ENCODE assay signal across 14 cellular contexts in the genomic region with DNA sequence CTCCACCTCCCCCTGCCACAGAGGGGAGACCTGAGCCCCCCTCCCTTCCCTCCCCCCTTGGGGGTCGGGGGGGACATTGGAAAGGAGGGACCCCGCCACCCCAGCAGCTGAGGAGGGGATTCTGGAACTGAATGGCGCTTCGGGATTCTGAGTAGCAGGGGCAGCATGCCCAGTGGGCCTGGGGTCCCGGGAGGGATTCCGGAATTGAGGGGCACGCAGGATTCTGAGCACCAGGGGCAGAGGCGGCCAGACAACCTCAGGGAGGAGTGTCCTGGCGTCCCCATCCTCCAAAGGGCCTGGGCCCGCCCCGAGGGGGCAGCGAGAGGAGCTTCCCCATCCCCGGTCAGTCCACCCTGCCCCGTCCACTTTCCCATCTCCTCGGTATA. TPM values are rescaled to one million over a fixed set of nuclear protein-coding genes. Genes with fewer than 3 reads are reported as not detected.
A peak's percentile ranks its signal among the peaks of the same experiment; 100 is the strongest.
DNase-seq lines count a peak whose midpoint lies in the region; ATAC-seq, FAIRE-seq and TF ChIP-seq lines count a peak whose summit lies in the region.
"Had no signal": no experiment of that assay in that cellular context is flagged by ENCODE, and none has a peak within 500 bp of the region (broad histone marks: within the 10 kb centered on the region; RNA-seq: fewer than 3 reads in every experiment).

No MANE protein-coding gene starts in this region.

- CTCF ChIA-PET in MCF 10A (lab: Yijun Ruan, JAX) = interaction anchor here (0.6 to 3.9 kb wide), 17 partner anchors 9 to 1135 kb away, joined by 3 to 49 read pairs (median 4); partner anchors contain the start of gene TOMM40
- CTCF ChIA-PET in K562 (lab: Yijun Ruan, JAX; ENCODE audit: low intra/inter-chr PET ratio) = interaction anchor here (0.7 to 2.1 kb wide), 4 partner anchors 46 to 156 kb away, joined by 3 to 27 read pairs (median 5); partner anchors contain the start of gene CLPTM1

- peaks cover 7% of the 10 kb centered on the region for H3K4me1 Mint-ChIP-seq in MCF 10A (ENCODE audit: insufficient read depth, unreplicated experiment)
- peaks cover 10% of the 10 kb centered on the region for H3K4me1 Mint-ChIP-seq in activated T-cell treated with anti-CD3 and anti-CD28 coated beads, Interleukin-2, amount 50 U/mL, for 4 hours (ENCODE audit: low read depth)

- no peak for FAIRE-seq in K562 (lab: Jason Lieb, UNC)
- FAIRE-seq: D721Med had no signal

- no peaks in the 10 kb centered on the region for H3K9me3 ChIP-seq in breast epithelium
- H3K9me3 ChIP-seq in K562 (replicated peaks; ENCODE audit: control insufficient read depth, insufficient read depth, low read depth, low read length) = no peaks in the 10 kb centered on the region
- no peaks in the 10 kb centered on the region for H3K9me3 ChIP-seq in psoas muscle
- H3K9me3 ChIP-seq: MG63 had no signal

- ATAC-seq in K562 (no peak), psoas muscle (peak in 3 of 4 donors; percentile 9 to 22 (median 13)), GM19035 (IDR thresholded peaks at IDR 0.05; ENCODE audit: unreplicated experiment) (no peak)
- ATAC-seq in activated T-cell treated with anti-CD3 and anti-CD28 coated beads, Interleukin-2, amount 50 U/mL, for 4 hours = no peak

- TF ChIP-seq CTCF in MCF 10A (IDR thresholded peaks at IDR 0.05; ENCODE audit: unreplicated experiment) = no peak
- TF ChIP-seq CTCF in breast epithelium (IDR thresholded peaks at IDR 0.05) = no peak
- TF ChIP-seq CTCF in K562 (IDR thresholded peaks at IDR 0.05 in 2 of 3, conservative IDR thresholded peaks at IDR 0.05 in 1 of 3; ENCODE audit: insufficient read depth in 2 of 3, low read depth in 1 of 3, low read length in 3 of 3) = no peak
- TF ChIP-seq CTCF in psoas muscle (IDR thresholded peaks at IDR 0.05) = no peak

- no peak for TF ChIP-seq POLR2A in breast epithelium (IDR thresholded peaks at IDR 0.05)
- no peak for TF ChIP-seq POLR2A in K562 (conservative IDR thresholded peaks at IDR 0.05)

- 0 out of 2 replicates have a peak, but pooled peaks cover 3% of the 10 kb centered on the region for H4K20me1 ChIP-seq in K562 (replicated peaks; ENCODE audit: control insufficient read depth, insufficient read depth, low read length)

- BruUV-seq in MCF 10A (replicated peaks; lab: Mats Ljungman, UMichigan) (TSS peak; percentile 80), K562 (replicated peaks; lab: Mats Ljungman, UMichigan) (TSS peak; percentile 68)

- 0 out of 4 replicates have a peak overlapping the region, but pooled peaks of 1 of the 2 experiments have one; percentile 1 for H3K9ac ChIP-seq in K562 (ENCODE audit: insufficient read depth in 1 of 2, low read depth in 2 of 2, low read length in 2 of 2)
- H3K9ac ChIP-seq: GM23248, KMS-11 had no signal

- no peak overlapping the region for H2AFZ ChIP-seq in K562 (ENCODE audit: low read depth, low read length)
- H2AFZ ChIP-seq: GM23248 had no signal

- H3K27me3 Mint-ChIP-seq in MCF 10A (ENCODE audit: insufficient read depth, unreplicated experiment) = peaks cover 10% of the 10 kb centered on the region
- peaks cover 25% of the 10 kb centered on the region for H3K27me3 Mint-ChIP-seq in activated T-cell treated with anti-CD3 and anti-CD28 coated beads, Interleukin-2, amount 50 U/mL, for 4 hours (ENCODE audit: low read depth)

- TF ChIP-seq EP300 in K562 (IDR thresholded peaks at IDR 0.05; ENCODE audit: low read length) = no peak

- peaks cover 60% of the 10 kb centered on the region for H3K36me3 Mint-ChIP-seq in MCF 10A (ENCODE audit: insufficient read depth, unreplicated experiment)
- H3K36me3 Mint-ChIP-seq in activated T-cell treated with anti-CD3 and anti-CD28 coated beads, Interleukin-2, amount 50 U/mL, for 4 hours (ENCODE audit: insufficient read depth) = peaks cover 13% of the 10 kb centered on the region

- peaks cover under 1% of the 10 kb centered on the region; the same call in 2 of the 3 replicates for H3K79me2 ChIP-seq in K562 (ENCODE audit: control insufficient read depth, insufficient read depth, low read length)

- in situ Hi-C loops in K562 (cut with MboI) = no loop called here

- TF ChIP-seq RAD21 in K562 (CRISPR knock-in tag; conservative IDR thresholded peaks at IDR 0.05 in 1 of 2, IDR thresholded peaks at IDR 0.05 in 1 of 2) = no peak

- no peak overlapping the region for H3K4me2 ChIP-seq in K562 (ENCODE audit: insufficient read depth, low read length)

- H3K9me3 Mint-ChIP-seq in MCF 10A (ENCODE audit: unreplicated experiment) = no peaks in the 10 kb centered on the region
- H3K9me3 Mint-ChIP-seq in activated T-cell treated with anti-CD3 and anti-CD28 coated beads, Interleukin-2, amount 50 U/mL, for 4 hours = no peaks in the 10 kb centered on the region

- DNase-seq in MCF 10A (ENCODE audit: unreplicated experiment) (no peak), breast epithelium (ENCODE audit: low spot score in 2 of 2) (no peak), H7 (peak; percentile 48), K562 (ENCODE audit: extremely low read depth in 1 of 4, low spot score in 3 of 4) (no peak), psoas muscle (no peak), NOMO-1 (lab: John Stamatoyannopoulos, UW; ENCODE audit: unreplicated experiment in 2 of 2) (no peak)
- no peak for DNase-seq in activated T-cell treated with anti-CD3 and anti-CD28 coated beads, Interleukin-2, amount 50 U/mL, for 4 hours
- DNase-seq: NCI-H2107, SIG-M5 had no signal

- H3K27me3 ChIP-seq in breast epithelium = no peaks in the 10 kb centered on the region
- no peaks in the 10 kb centered on the region for H3K27me3 ChIP-seq in H7 (ENCODE audit: control insufficient read depth, insufficient read depth, low read length)
- no peaks in the 10 kb centered on the region for H3K27me3 ChIP-seq in K562 (ENCODE audit: control insufficient read depth in 2 of 2, insufficient read depth in 2 of 2, low read length in 2 of 2)
- H3K27me3 ChIP-seq in psoas muscle (ENCODE audit: insufficient read depth in 3 of 3, low read length in 2 of 3) = peaks cover 0 to 29% (median 16%) of the 10 kb centered on the region in 3 donors

- H3K4me1 ChIP-seq in breast epithelium (peaks cover 0 to 9% of the 10 kb centered on the region in 2 donors), K562 (replicated peaks in 1 of 2; ENCODE audit: control insufficient read depth in 2 of 2, insufficient read depth in 2 of 2, low read length in 2 of 2) (peaks cover 20 to 60% of the 10 kb centered on the region in 2 experiments; a peak in 4 of 5 replicates), psoas muscle (no peaks in the 10 kb centered on the region)

- WGBS in K562 (ENCODE audit: insufficient coverage, low coverage, missing lambda C conversion rate) = 73% methylated on average over 8 of the region's 15 CpGs
- 67 to 75% (median 68%) methylated on average over 14 to 15 of the region's 15 CpGs for WGBS in psoas muscle, 3 donors

- intact Hi-C loops in MCF 10A (cut with micrococcal nuclease) (loop anchor here (1.0 kb wide), 1 partner anchor 48 kb away; no protein-coding TSS in a partner anchor), breast epithelium (cut with DNase I; ENCODE audit: low total_unique reads) (no loop called here), K562 (cut with micrococcal nuclease) (loop anchor here (1.0 to 5.0 kb wide), 2 partner anchors 48 to 154 kb away; no protein-coding TSS in a partner anchor), psoas muscle (cut with DNase I) (loop anchor here (1.0 to 10.0 kb wide), 3 partner anchors 48 to 152 kb away; no protein-coding TSS in a partner anchor)

- no peak overlapping the region for H3K27ac Mint-ChIP-seq in MCF 10A (ENCODE audit: low read depth, unreplicated experiment)

- H3K27ac ChIP-seq in breast epithelium (no peak overlapping the region), K562 (ENCODE audit: extremely low read depth, low read depth, low read length) (no peak overlapping the region), psoas muscle (no peak overlapping the region)
- H3K27ac ChIP-seq: GM23248, KMS-11 had no signal

- POLR2A ChIA-PET in MCF 10A (lab: Yijun Ruan, JAX) = interaction anchor here (0.7 to 1.3 kb wide), 3 partner anchors 8 to 171 kb away, joined by 3 to 4 read pairs (median 4); partner anchors contain the start of gene CLPTM1
- POLR2A ChIA-PET in K562 (lab: Yijun Ruan, JAX) = interaction anchor here (1.1 to 1.7 kb wide), 3 partner anchors 8 to 13 kb away, joined by 3 to 4 read pairs (median 4); no protein-coding TSS in a partner anchor

- no peak overlapping the region for H3K4me3 Mint-ChIP-seq in MCF 10A (ENCODE audit: unreplicated experiment)
- no peak overlapping the region for H3K4me3 Mint-ChIP-seq in activated T-cell treated with anti-CD3 and anti-CD28 coated beads, Interleukin-2, amount 50 U/mL, for 4 hours

- H3K4me3 ChIP-seq in breast epithelium = no peak overlapping the region
- H3K4me3 ChIP-seq in H7 (ENCODE audit: insufficient read depth, low read depth, low read length) = no peak overlapping the region
- H3K4me3 ChIP-seq in K562 = no peak overlapping the region
- H3K4me3 ChIP-seq in psoas muscle = no peak overlapping the region
- H3K4me3 ChIP-seq: GM23248, MG63 had no signal

- H3K36me3 ChIP-seq in breast epithelium = no peaks in the 10 kb centered on the region
- peaks cover 34% of the 10 kb centered on the region for H3K36me3 ChIP-seq in H7 (replicated peaks; ENCODE audit: control insufficient read depth, insufficient read depth, low read length)
- H3K36me3 ChIP-seq in K562 (ENCODE audit: control insufficient read depth, insufficient read depth, low read length) = peaks cover 68% of the 10 kb centered on the region; the same call in 2 of the 3 replicates
- H3K36me3 ChIP-seq in psoas muscle (ENCODE audit: insufficient read depth in 1 of 2, low read depth in 1 of 2) = peaks cover 0 to 43% of the 10 kb centered on the region in 2 donors

- H3K9me1 ChIP-seq in K562 (ENCODE audit: control insufficient read depth, insufficient read depth, low read length) = no peaks in the 10 kb centered on the region

RNA-seq across cellular contexts. Expression of gene APOE, which starts 2.4 kb away (rescaled TPM):
- total RNA-seq in MCF 10A (2022) = 3.3 and 7.0 TPM in 2 replicates
- 1,000 to 10,000 TPM in 2 of 3 donors, 100 to 1,000 TPM in 1; 439 to 1,162 (median 1,092) TPM for total RNA-seq in breast epithelium
- total RNA-seq in H7 (2014; rRNA removed; shearing (Covaris generic)) = 826 and 994 TPM in 2 replicates
- 12.0 and 25.1 TPM in 2 replicates for total RNA-seq in K562 (2011; cell fraction: chromatin; rRNA removed; ENCODE audit: low replicate concordance)
- total RNA-seq in K562 (2011; cell fraction: nucleolus; rRNA removed) = 54.6 and 64.9 TPM in 2 replicates
- 29.0 and 36.6 TPM in 2 replicates for total RNA-seq in K562 (2011; cell fraction: nucleoplasm; rRNA removed)
- 113 and 122 TPM in 2 replicates for total RNA-seq in K562 (2014; rRNA removed)
- total RNA-seq in K562 (2014; rRNA removed; fragmentation: Illumina TruSeq; extraction: Trizol) = 5.9 and 11.8 TPM in 2 replicates
- total RNA-seq in K562 (2015; rRNA removed; fragmentation: Illumina TruSeq; extraction: Trizol) = 180 and 204 TPM in 2 replicates
- 88.7 and 92.0 TPM in 2 replicates for total RNA-seq in K562 (2021)
- polyA plus RNA-seq in K562 (2011; rRNA removed) = 27.5 and 37.5 TPM in 2 replicates
- polyA plus RNA-seq in K562 (2011; cell fraction: cytosol; rRNA removed) = 86.2 and 145 TPM in 2 replicates
- polyA plus RNA-seq in K562 (2011; cell fraction: nucleus; rRNA removed) = 25.5 and 31.9 TPM in 2 replicates
- 228 and 283 TPM in 2 replicates for polyA plus RNA-seq in K562 (2012)
- 17.5 and 32.7 TPM in 2 replicates for polyA plus RNA-seq in K562 (2014; fragmentation: Illumina TruSeq; extraction: Trizol)
- polyA plus RNA-seq in K562 (2014; fragmentation: Nextera tagmentation; extraction: Ambion mirVana) = under 1 TPM in 1 of 2 experiments, not detected in 1; 0.14 TPM
- polyA plus RNA-seq in K562 (2014; rRNA removed) = 124 TPM in 2 replicates
- 3.9 and 4.7 TPM in 2 replicates for polyA minus RNA-seq in K562 (2011; rRNA and poly(A)+ RNA removed)
- 11.5 and 23.0 TPM in 2 replicates for polyA minus RNA-seq in K562 (2011; cell fraction: cytosol; rRNA and poly(A)+ RNA removed)
- 3.8 and 6.4 TPM in 2 replicates for polyA minus RNA-seq in K562 (2011; cell fraction: nucleus; rRNA and poly(A)+ RNA removed)
- total RNA-seq in psoas muscle = 10 to 100 TPM in 3 of 4 donors, 1 to 10 TPM in 1; 7.1 to 19.0 (median 11.9) TPM
- polyA plus RNA-seq in psoas muscle = 10 to 100 TPM in 1 of 3 donors, 1 to 10 TPM in 2; 4.9 to 17.8 (median 6.8) TPM
- 1 to 10 TPM; 4.3 to 5.0 (median 4.9) TPM for total RNA-seq in activated T-cell treated with anti-CD3 and anti-CD28 coated beads, Interleukin-2, amount 50 U/mL, for 4 hours

RNA-seq across cellular contexts. Expression of gene APOC1, which starts 11.2 kb away (rescaled TPM):
- total RNA-seq in MCF 10A (2022) (1.1 and 2.7 TPM in 2 replicates), breast epithelium (100 to 1,000 TPM in 1 of 3 donors, 10 to 100 TPM in 2; 59.0 to 285 (median 78.7) TPM), K562 (2014; rRNA removed) (151 and 190 TPM in 2 replicates), K562 (2014; rRNA removed; fragmentation: Illumina TruSeq; extraction: Trizol) (134 and 155 TPM in 2 replicates), K562 (2015; rRNA removed; fragmentation: Illumina TruSeq; extraction: Trizol) (305 and 312 TPM in 2 replicates), K562 (2021) (220 and 308 TPM in 2 replicates), psoas muscle (10 to 100 TPM in 1 of 4 donors, 1 to 10 TPM in 3; 5.7 to 16.8 (median 8.3) TPM)
- 65.6 and 139 TPM in 2 replicates for total RNA-seq in H7 (2014; rRNA removed; shearing (Covaris generic))
- 15.7 and 30.4 TPM in 2 replicates for total RNA-seq in K562 (2011; cell fraction: chromatin; rRNA removed; ENCODE audit: low replicate concordance)
- 70.0 and 74.0 TPM in 2 replicates for total RNA-seq in K562 (2011; cell fraction: nucleolus; rRNA removed)
- total RNA-seq in K562 (2011; cell fraction: nucleoplasm; rRNA removed) = 46.3 and 59.4 TPM in 2 replicates
- polyA plus RNA-seq in K562 (2011; rRNA removed) (115 and 174 TPM in 2 replicates), K562 (2014; fragmentation: Illumina TruSeq; extraction: Trizol) (239 and 302 TPM in 2 replicates), K562 (2014; fragmentation: Nextera tagmentation; extraction: Ambion mirVana) (100 to 1,000 TPM; 371 to 408 TPM), K562 (2014; rRNA removed) (184 and 227 TPM in 2 replicates), psoas muscle (10 to 100 TPM in 1 of 3 donors, 1 to 10 TPM in 2; 1.6 to 14.4 (median 4.7) TPM)
- 112 and 124 TPM in 2 replicates for polyA plus RNA-seq in K562 (2011; cell fraction: cytosol; rRNA removed)
- polyA plus RNA-seq in K562 (2011; cell fraction: nucleus; rRNA removed) = 50.9 and 80.6 TPM in 2 replicates
- polyA plus RNA-seq in K562 (2012) = 460 and 496 TPM in 2 replicates
- 22.7 and 22.9 TPM in 2 replicates for polyA minus RNA-seq in K562 (2011; rRNA and poly(A)+ RNA removed)
- 60.6 and 76.4 TPM in 2 replicates for polyA minus RNA-seq in K562 (2011; cell fraction: cytosol; rRNA and poly(A)+ RNA removed)
- polyA minus RNA-seq in K562 (2011; cell fraction: nucleus; rRNA and poly(A)+ RNA removed) = 2.2 and 14.6 TPM in 2 replicates
- total RNA-seq in activated T-cell treated with anti-CD3 and anti-CD28 coated beads, Interleukin-2, amount 50 U/mL, for 4 hours = 1 to 10 TPM; 1.3 to 4.8 (median 4.2) TPM
- total RNA-seq: GM23248 had no signal

RNA-seq across cellular contexts. Expression of gene TOMM40, which starts 12.2 kb away (rescaled TPM):
- total RNA-seq in MCF 10A (2022) (69.7 and 114 TPM in 2 replicates), breast epithelium (10 to 100 TPM; 32.9 to 48.2 (median 39.7) TPM), K562 (2014; rRNA removed) (194 and 237 TPM in 2 replicates), K562 (2014; rRNA removed; fragmentation: Illumina TruSeq; extraction: Trizol) (71.1 and 81.5 TPM in 2 replicates), K562 (2015; rRNA removed; fragmentation: Illumina TruSeq; extraction: Trizol) (165 and 169 TPM in 2 replicates), K562 (2021) (290 and 296 TPM in 2 replicates), psoas muscle (100 to 1,000 TPM in 1 of 4 donors, 10 to 100 TPM in 3; 42.3 to 111 (median 71.4) TPM)
- total RNA-seq in H7 (2014; rRNA removed; shearing (Covaris generic)) = 160 and 204 TPM in 2 replicates
- 24.5 and 69.0 TPM in 2 replicates for total RNA-seq in K562 (2011; cell fraction: chromatin; rRNA removed; ENCODE audit: low replicate concordance)
- total RNA-seq in K562 (2011; cell fraction: nucleolus; rRNA removed) = 64.5 and 69.3 TPM in 2 replicates
- 42.7 and 46.9 TPM in 2 replicates for total RNA-seq in K562 (2011; cell fraction: nucleoplasm; rRNA removed)
- polyA plus RNA-seq in K562 (2011; rRNA removed) (101 and 117 TPM in 2 replicates), K562 (2014; fragmentation: Illumina TruSeq; extraction: Trizol) (160 and 200 TPM in 2 replicates), K562 (2014; fragmentation: Nextera tagmentation; extraction: Ambion mirVana) (1 to 10 TPM in 1 of 2 experiments, under 1 TPM in 1; 0.89 to 5.4 TPM), K562 (2014; rRNA removed) (192 and 229 TPM in 2 replicates), psoas muscle (100 to 1,000 TPM in 1 of 3 donors, 10 to 100 TPM in 2; 67.6 to 330 (median 69.7) TPM)
- polyA plus RNA-seq in K562 (2011; cell fraction: cytosol; rRNA removed) = 146 and 312 TPM in 2 replicates
- 73.1 and 101 TPM in 2 replicates for polyA plus RNA-seq in K562 (2011; cell fraction: nucleus; rRNA removed)
- 116 and 170 TPM in 2 replicates for polyA plus RNA-seq in K562 (2012)
- polyA minus RNA-seq in K562 (2011; rRNA and poly(A)+ RNA removed) = 34.9 and 75.1 TPM in 2 replicates
- 71.0 and 79.5 TPM in 2 replicates for polyA minus RNA-seq in K562 (2011; cell fraction: cytosol; rRNA and poly(A)+ RNA removed)
- 22.6 and 24.0 TPM in 2 replicates for polyA minus RNA-seq in K562 (2011; cell fraction: nucleus; rRNA and poly(A)+ RNA removed)
- 100 to 1,000 TPM; 427 to 536 (median 461) TPM for total RNA-seq in activated T-cell treated with anti-CD3 and anti-CD28 coated beads, Interleukin-2, amount 50 U/mL, for 4 hours

RNA-seq across cellular contexts. Expression of gene APOC4, which starts 38.8 kb away (rescaled TPM):
- not detected in 2 replicates for total RNA-seq in MCF 10A (2022)
- not detected for total RNA-seq in breast epithelium
- not detected in 2 replicates for total RNA-seq in H7 (2014; rRNA removed; shearing (Covaris generic))
- total RNA-seq in K562 (2011; cell fraction: chromatin; rRNA removed; ENCODE audit: low replicate concordance) = not detected in 2 replicates
- total RNA-seq in K562 (2011; cell fraction: nucleolus; rRNA removed) = not detected in 2 replicates
- total RNA-seq in K562 (2011; cell fraction: nucleoplasm; rRNA removed) = not detected in 2 replicates
- not detected in 2 replicates for total RNA-seq in K562 (2014; rRNA removed)
- not detected in 2 replicates for total RNA-seq in K562 (2014; rRNA removed; fragmentation: Illumina TruSeq; extraction: Trizol)
- not detected in 2 replicates for total RNA-seq in K562 (2015; rRNA removed; fragmentation: Illumina TruSeq; extraction: Trizol)
- total RNA-seq in K562 (2021) = not detected in 2 replicates
- polyA plus RNA-seq in K562 (2011; rRNA removed) = not detected in 2 replicates
- 0.15 TPM in 1 of 2 replicates, not detected in the other for polyA plus RNA-seq in K562 (2011; cell fraction: cytosol; rRNA removed)
- polyA plus RNA-seq in K562 (2011; cell fraction: nucleus; rRNA removed) = not detected in 2 replicates
- polyA plus RNA-seq in K562 (2012) = not detected in 2 replicates
- 0.46 TPM in 1 of 2 replicates, not detected in the other for polyA plus RNA-seq in K562 (2014; fragmentation: Illumina TruSeq; extraction: Trizol)
- not detected for polyA plus RNA-seq in K562 (2014; fragmentation: Nextera tagmentation; extraction: Ambion mirVana)
- polyA plus RNA-seq in K562 (2014; rRNA removed) = not detected in 2 replicates
- not detected in 2 replicates for polyA minus RNA-seq in K562 (2011; rRNA and poly(A)+ RNA removed)
- polyA minus RNA-seq in K562 (2011; cell fraction: cytosol; rRNA and poly(A)+ RNA removed) = not detected in 2 replicates
- not detected in 2 replicates for polyA minus RNA-seq in K562 (2011; cell fraction: nucleus; rRNA and poly(A)+ RNA removed)
- not detected for total RNA-seq in psoas muscle
- not detected for polyA plus RNA-seq in psoas muscle
- not detected for total RNA-seq in activated T-cell treated with anti-CD3 and anti-CD28 coated beads, Interleukin-2, amount 50 U/mL, for 4 hours
- total RNA-seq: GM23248 had no signal
- polyA plus RNA-seq: GM23248 had no signal

RNA-seq across cellular contexts. Expression of gene APOC2, which starts 42.6 kb away (rescaled TPM):
- total RNA-seq in MCF 10A (2022) (not detected in 2 replicates), breast epithelium (10 to 100 TPM in 1 of 3 donors, under 1 TPM in 1, not detected in 1; 0.48 to 10.7 TPM), K562 (2014; rRNA removed) (0.24 TPM in 1 of 2 replicates, not detected in the other), K562 (2014; rRNA removed; fragmentation: Illumina TruSeq; extraction: Trizol) (not detected in 2 replicates), K562 (2015; rRNA removed; fragmentation: Illumina TruSeq; extraction: Trizol) (0.33 and 0.60 TPM in 2 replicates), K562 (2021) (0.63 and 0.78 TPM in 2 replicates), psoas muscle (under 1 TPM in 1 of 4 donors, not detected in 3; 0.98 TPM)
- total RNA-seq in H7 (2014; rRNA removed; shearing (Covaris generic)) = not detected in 2 replicates
- total RNA-seq in K562 (2011; cell fraction: chromatin; rRNA removed; ENCODE audit: low replicate concordance) = not detected in 2 replicates
- 1.7 TPM in 1 of 2 replicates, not detected in the other for total RNA-seq in K562 (2011; cell fraction: nucleolus; rRNA removed)
- not detected in 2 replicates for total RNA-seq in K562 (2011; cell fraction: nucleoplasm; rRNA removed)
- polyA plus RNA-seq in K562 (2011; rRNA removed) (0.47 and 1.1 TPM in 2 replicates), K562 (2014; fragmentation: Illumina TruSeq; extraction: Trizol) (0.59 TPM in 1 of 2 replicates, not detected in the other), K562 (2014; fragmentation: Nextera tagmentation; extraction: Ambion mirVana) (under 1 TPM; 0.53 TPM), K562 (2014; rRNA removed) (0.42 TPM in 1 of 2 replicates, not detected in the other), psoas muscle (not detected)
- polyA plus RNA-seq in K562 (2011; cell fraction: cytosol; rRNA removed) = 0.79 and 2.6 TPM in 2 replicates
- 0.21 and 0.38 TPM in 2 replicates for polyA plus RNA-seq in K562 (2011; cell fraction: nucleus; rRNA removed)
- polyA plus RNA-seq in K562 (2012) = 0.50 TPM in 1 of 2 replicates, not detected in the other
- not detected in 2 replicates for polyA minus RNA-seq in K562 (2011; rRNA and poly(A)+ RNA removed)
- not detected in 2 replicates for polyA minus RNA-seq in K562 (2011; cell fraction: cytosol; rRNA and poly(A)+ RNA removed)
- polyA minus RNA-seq in K562 (2011; cell fraction: nucleus; rRNA and poly(A)+ RNA removed) = not detected in 2 replicates
- not detected for total RNA-seq in activated T-cell treated with anti-CD3 and anti-CD28 coated beads, Interleukin-2, amount 50 U/mL, for 4 hours
- total RNA-seq: GM23248 had no signal
- polyA plus RNA-seq: GM23248 had no signal

Comparison
In these comparisons a context has a peak if more than half of its experiments do, and no peak if none do; other contexts are left out.
1. ATAC-seq: peak in psoas muscle (3 of 4); none in K562 (single experiment), GM19035 (single experiment) and activated T-cell treated with anti-CD3 and anti-CD28 coated beads, Interleukin-2, amount 50 U/mL, for 4 hours (0 of 2).